22 cellular contexts compared by ENCODE assay signal in genomic region chr5:67875637-67876036, GRCh38.
"Had no signal": no experiment of that assay in that cellular context is flagged by ENCODE, and none has a peak within 500 bp of the region (broad histone marks: within the 10 kb centered on the region; RNA-seq: fewer than 3 reads in every experiment).

No MANE protein-coding gene starts in this region.

- H3K9ac ChIP-seq: neural progenitor cell had no signal

- H3K27ac ChIP-seq: cardiac muscle cell, neural progenitor cell, stomach, suprapubic skin, uterus had no signal

- ATAC-seq: activated CD4-positive, alpha-beta T cell treated with anti-CD3 and anti-CD28 coated beads for 36 hours; left lobe of liver; naive thymus-derived CD4-positive, alpha-beta T cell; sciatic nerve; stimulated activated memory B cell treated with anti-CD40 and anti-IgM and Interleukin-4, amounts not matched to agents 10 μg/mL and 1 μg/mL and 100 μg/mL, for 72 hours had no signal

- DNase-seq: activated B cell treated with CpG ODN at 0.5 μM for 24 hours; activated CD4-positive, alpha-beta T cell treated with anti-CD3 and anti-CD28 coated beads for 36 hours; activated CD4-positive, alpha-beta T cell treated with anti-CD3 and anti-CD28 coated beads, Interleukin-2, amount 50 U/mL, for 4 hours; activated naive CD4-positive, alpha-beta T cell treated with Interleukin-2 at 50 U/mL for 16 hours; activated naive CD8-positive, alpha-beta T cell treated with anti-CD3 and anti-CD28 coated beads, Interleukin-2, amount 10 ng/mL, durations not matched to agents 7 days and 5 days; activated T-cell treated with anti-CD3 and anti-CD28 coated beads, Interleukin-2, amount 50 U/mL, for 48 hours; amygdala; kidney; naive thymus-derived CD4-positive, alpha-beta T cell; small intestine; stimulated activated CD4-positive, alpha-beta T cell treated with anti-CD3 and anti-CD28 coated beads, Interleukin-15, amount 100 ng/mL, for 24 hours; stomach; T1000; uterus had no signal

- H3K4me3 ChIP-seq: cardiac muscle cell, lung, neural progenitor cell, stomach, suprapubic skin, tibial nerve, uterus had no signal

- H3K36me3 ChIP-seq: cardiac muscle cell, neural progenitor cell, stomach, suprapubic skin, tibial nerve, uterus had no signal

- H3K27me3 ChIP-seq: cardiac muscle cell, neural progenitor cell, stomach, suprapubic skin, tibial nerve, uterus had no signal

- H3K9me3 ChIP-seq: stomach, suprapubic skin, tibial nerve, uterus had no signal

- H3K4me2 ChIP-seq: neural progenitor cell had no signal

- H2AFZ ChIP-seq: neural progenitor cell had no signal
